ENCODE assay signal across 1 cellular context in the genomic region with DNA sequence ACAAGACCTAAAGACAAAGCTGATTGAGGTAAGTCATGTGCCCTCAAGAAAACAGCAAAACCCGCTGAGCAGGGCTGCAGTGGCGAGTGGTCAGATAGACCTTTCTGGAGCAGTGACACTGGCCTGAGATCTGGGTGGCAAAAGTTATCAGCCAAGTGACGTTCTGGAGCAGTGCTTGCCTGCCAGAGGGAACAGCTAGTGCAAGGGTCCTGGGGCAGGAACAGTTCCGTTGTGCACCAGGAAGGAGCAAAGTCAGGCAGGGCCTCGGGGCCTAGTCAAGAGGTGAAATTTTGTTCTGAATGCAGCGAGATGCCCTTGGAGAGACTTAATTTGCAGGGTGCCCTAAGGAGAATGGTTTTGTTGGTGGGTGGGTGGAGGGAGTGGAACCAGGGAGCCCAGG.
TF ChIP-seq lines count a peak whose summit lies in the region.

No MANE protein-coding gene starts in this region.

TF ChIP-seq in HepG2, 621 proteins besides CTCF, POLR2A, EP300 and RAD21 (continued from another document):
- TF ChIP-seq, protein P1, sequence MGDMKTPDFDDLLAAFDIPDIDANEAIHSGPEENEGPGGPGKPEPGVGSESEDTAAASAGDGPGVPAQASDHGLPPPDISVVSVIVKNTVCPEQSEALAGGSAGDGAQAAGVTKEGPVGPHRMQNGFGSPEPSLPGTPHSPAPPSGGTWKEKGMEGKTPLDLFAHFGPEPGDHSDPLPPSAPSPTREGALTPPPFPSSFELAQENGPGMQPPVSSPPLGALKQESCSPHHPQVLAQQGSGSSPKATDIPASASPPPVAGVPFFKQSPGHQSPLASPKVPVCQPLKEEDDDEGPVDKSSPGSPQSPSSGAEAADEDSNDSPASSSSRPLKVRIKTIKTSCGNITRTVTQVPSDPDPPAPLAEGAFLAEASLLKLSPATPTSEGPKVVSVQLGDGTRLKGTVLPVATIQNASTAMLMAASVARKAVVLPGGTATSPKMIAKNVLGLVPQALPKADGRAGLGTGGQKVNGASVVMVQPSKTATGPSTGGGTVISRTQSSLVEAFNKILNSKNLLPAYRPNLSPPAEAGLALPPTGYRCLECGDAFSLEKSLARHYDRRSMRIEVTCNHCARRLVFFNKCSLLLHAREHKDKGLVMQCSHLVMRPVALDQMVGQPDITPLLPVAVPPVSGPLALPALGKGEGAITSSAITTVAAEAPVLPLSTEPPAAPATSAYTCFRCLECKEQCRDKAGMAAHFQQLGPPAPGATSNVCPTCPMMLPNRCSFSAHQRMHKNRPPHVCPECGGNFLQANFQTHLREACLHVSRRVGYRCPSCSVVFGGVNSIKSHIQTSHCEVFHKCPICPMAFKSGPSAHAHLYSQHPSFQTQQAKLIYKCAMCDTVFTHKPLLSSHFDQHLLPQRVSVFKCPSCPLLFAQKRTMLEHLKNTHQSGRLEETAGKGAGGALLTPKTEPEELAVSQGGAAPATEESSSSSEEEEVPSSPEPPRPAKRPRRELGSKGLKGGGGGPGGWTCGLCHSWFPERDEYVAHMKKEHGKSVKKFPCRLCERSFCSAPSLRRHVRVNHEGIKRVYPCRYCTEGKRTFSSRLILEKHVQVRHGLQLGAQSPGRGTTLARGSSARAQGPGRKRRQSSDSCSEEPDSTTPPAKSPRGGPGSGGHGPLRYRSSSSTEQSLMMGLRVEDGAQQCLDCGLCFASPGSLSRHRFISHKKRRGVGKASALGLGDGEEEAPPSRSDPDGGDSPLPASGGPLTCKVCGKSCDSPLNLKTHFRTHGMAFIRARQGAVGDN (CRISPR knock-in tag; IDR thresholded peaks at IDR 0.05), result peak; percentile 27
- TF ChIP-seq, protein P2, sequence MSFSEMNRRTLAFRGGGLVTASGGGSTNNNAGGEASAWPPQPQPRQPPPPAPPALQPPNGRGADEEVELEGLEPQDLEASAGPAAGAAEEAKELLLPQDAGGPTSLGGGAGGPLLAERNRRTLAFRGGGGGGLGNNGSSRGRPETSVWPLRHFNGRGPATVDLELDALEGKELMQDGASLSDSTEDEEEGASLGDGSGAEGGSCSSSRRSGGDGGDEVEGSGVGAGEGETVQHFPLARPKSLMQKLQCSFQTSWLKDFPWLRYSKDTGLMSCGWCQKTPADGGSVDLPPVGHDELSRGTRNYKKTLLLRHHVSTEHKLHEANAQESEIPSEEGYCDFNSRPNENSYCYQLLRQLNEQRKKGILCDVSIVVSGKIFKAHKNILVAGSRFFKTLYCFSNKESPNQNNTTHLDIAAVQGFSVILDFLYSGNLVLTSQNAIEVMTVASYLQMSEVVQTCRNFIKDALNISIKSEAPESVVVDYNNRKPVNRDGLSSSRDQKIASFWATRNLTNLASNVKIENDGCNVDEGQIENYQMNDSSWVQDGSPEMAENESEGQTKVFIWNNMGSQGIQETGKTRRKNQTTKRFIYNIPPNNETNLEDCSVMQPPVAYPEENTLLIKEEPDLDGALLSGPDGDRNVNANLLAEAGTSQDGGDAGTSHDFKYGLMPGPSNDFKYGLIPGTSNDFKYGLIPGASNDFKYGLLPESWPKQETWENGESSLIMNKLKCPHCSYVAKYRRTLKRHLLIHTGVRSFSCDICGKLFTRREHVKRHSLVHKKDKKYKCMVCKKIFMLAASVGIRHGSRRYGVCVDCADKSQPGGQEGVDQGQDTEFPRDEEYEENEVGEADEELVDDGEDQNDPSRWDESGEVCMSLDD (CRISPR knock-in tag; IDR thresholded peaks at IDR 0.05; ENCODE audit: borderline replicate concordance), result no peak
